11 cellular contexts compared by ENCODE assay signal in the genomic region with DNA sequence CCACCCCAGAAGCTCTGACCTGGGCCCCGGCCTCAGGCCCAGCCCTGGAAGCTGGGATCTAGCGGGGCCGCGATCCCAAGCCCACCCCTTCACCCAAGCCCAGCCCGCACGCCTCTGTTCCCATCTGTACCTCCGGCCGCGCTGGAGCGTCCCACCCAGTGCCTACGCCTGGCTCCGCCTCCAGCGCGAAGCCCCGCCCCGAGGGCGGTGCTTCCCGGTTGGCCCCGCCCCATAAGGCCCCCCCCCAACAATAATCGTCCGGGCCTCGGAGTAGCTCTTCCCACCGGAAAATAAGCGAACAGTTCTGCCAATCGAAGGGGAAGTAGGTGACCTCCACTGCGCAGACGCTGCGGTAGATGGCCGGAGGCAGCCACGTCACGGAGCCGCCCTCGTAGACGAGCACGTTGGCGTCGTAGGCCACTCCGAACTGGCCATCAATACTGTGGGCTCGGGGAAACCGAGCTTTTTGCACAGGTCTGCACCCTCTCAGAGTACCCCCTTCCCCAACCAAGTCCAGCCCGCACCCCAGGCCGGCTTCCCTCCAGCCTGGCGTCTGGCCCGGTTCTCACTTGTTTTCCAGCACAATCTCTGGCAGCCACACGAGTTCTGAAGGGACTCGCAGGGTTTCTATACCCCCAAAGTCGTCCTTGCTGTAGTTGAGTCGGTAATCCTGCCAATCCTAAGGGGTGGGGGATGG. TPM values are rescaled to one million over a fixed set of nuclear protein-coding genes. Genes with fewer than 3 reads are reported as not detected.
DNase-seq lines count a peak whose midpoint lies in the region; ATAC-seq and TF ChIP-seq lines count a peak whose summit lies in the region.
"Had no signal": no experiment of that assay in that cellular context is flagged by ENCODE, and none has a peak within 500 bp of the region (broad histone marks: within the 10 kb centered on the region; RNA-seq: fewer than 3 reads in every experiment).

No MANE protein-coding gene starts in this region.

- intact Hi-C loops in activated CD8-positive, alpha-beta T cell treated with anti-CD3 and anti-CD28 coated beads for 36 hours (cut with micrococcal nuclease), result loop anchor here (10.0 kb wide), 1 partner anchor 163 kb away; no protein-coding TSS in a partner anchor
- intact Hi-C loops in lower lobe of right lung (cut with DNase I), result no loop called here

- H3K27ac ChIP-seq in angular gyrus (ENCODE audit: low read depth, low read length) (peak overlapping the region; percentile 93), lower lobe of right lung (peak overlapping the region; percentile 60), temporal lobe (ENCODE audit: low read depth, low read length) (peak overlapping the region; percentile 73)
- H3K27ac ChIP-seq: cardiac muscle cell had no signal

- peak overlapping the region; percentile 94 for H3K4me3 Mint-ChIP-seq in activated CD8-positive, alpha-beta T cell treated with anti-CD3 and anti-CD28 coated beads for 36 hours
- no peak overlapping the region for H3K4me3 Mint-ChIP-seq in activated CD8-positive, alpha-beta T cell treated with anti-CD3 and anti-CD28 coated beads, Interleukin-2, amount 10 ng/mL, durations not matched to agents 7 days and 5 days

- H3K4me1 ChIP-seq in lower lobe of right lung, result peaks cover 45% of the 10 kb centered on the region

- H3K9me3 Mint-ChIP-seq in activated CD8-positive, alpha-beta T cell treated with anti-CD3 and anti-CD28 coated beads for 36 hours, result no peaks in the 10 kb centered on the region
- no peaks in the 10 kb centered on the region for H3K9me3 Mint-ChIP-seq in activated CD8-positive, alpha-beta T cell treated with anti-CD3 and anti-CD28 coated beads, Interleukin-2, amount 10 ng/mL, durations not matched to agents 7 days and 5 days (ENCODE audit: insufficient read depth)

- H3K36me3 ChIP-seq in lower lobe of right lung, result peaks cover 8% of the 10 kb centered on the region
- H3K36me3 ChIP-seq: cardiac muscle cell had no signal

- ATAC-seq in activated CD8-positive, alpha-beta T cell treated with anti-CD3 and anti-CD28 coated beads for 36 hours, result no peak
- no peak for ATAC-seq in activated CD8-positive, alpha-beta T cell treated with anti-CD3 and anti-CD28 coated beads, Interleukin-2, amount 10 ng/mL, durations not matched to agents 7 days and 5 days
- ATAC-seq in lower lobe of right lung, result peak; percentile 14 to 55

- TF ChIP-seq CTCF in activated CD8-positive, alpha-beta T cell treated with anti-CD3 and anti-CD28 coated beads for 36 hours (IDR thresholded peaks at IDR 0.05), result no peak
- no peak for TF ChIP-seq CTCF in lower lobe of right lung (IDR thresholded peaks at IDR 0.05)

- peak; percentile 20 for DNase-seq in activated CD8-positive, alpha-beta T cell treated with anti-CD3 and anti-CD28 coated beads for 36 hours
- DNase-seq in activated CD8-positive, alpha-beta T cell treated with anti-CD3 and anti-CD28 coated beads, Interleukin-2, amount 10 ng/mL, durations not matched to agents 7 days and 5 days, result no peak
- DNase-seq in lower lobe of right lung (peak; percentile 87), SKM-1 treated with dmso at 0.1 percent for 144 hours (lab: John Stamatoyannopoulos, UW; ENCODE audit: unreplicated experiment) (no peak), NCI-H2107 treated with DMSO at 0.1 percent for 48 hours (lab: John Stamatoyannopoulos, UW; ENCODE audit: unreplicated experiment) (no peak)
- DNase-seq in activated CD4-positive, CD25-positive, alpha-beta regulatory T cell treated with anti-CD3 and anti-CD28 coated beads, Interleukin-2, amount 50 U/mL, for 72 hours, result no peak
- DNase-seq: NCI-H2171 treated with DMSO at 0.1 percent for 48 hours, T1000 had no signal

- no peaks in the 10 kb centered on the region for H3K27me3 Mint-ChIP-seq in activated CD8-positive, alpha-beta T cell treated with anti-CD3 and anti-CD28 coated beads for 36 hours
- peaks cover 10% of the 10 kb centered on the region for H3K27me3 Mint-ChIP-seq in activated CD8-positive, alpha-beta T cell treated with anti-CD3 and anti-CD28 coated beads, Interleukin-2, amount 10 ng/mL, durations not matched to agents 7 days and 5 days (ENCODE audit: low read depth)

- H3K4me3 ChIP-seq in lower lobe of right lung, result peak overlapping the region; percentile 67
- H3K4me3 ChIP-seq: cardiac muscle cell had no signal

- CTCF ChIA-PET in activated CD8-positive, alpha-beta T cell treated with anti-CD3 and anti-CD28 coated beads for 36 hours (lab: Charles Lee), result interaction anchor here (1.2 to 2.4 kb wide), 6 partner anchors 12 to 335 kb away, joined by 3 to 19 read pairs (median 7); a partner anchor contains a TSS
- CTCF ChIA-PET in activated CD8-positive, alpha-beta T cell treated with anti-CD3 and anti-CD28 coated beads, Interleukin-2, amount 10 ng/mL, durations not matched to agents 7 days and 5 days (lab: Charles Lee), result interaction anchor here (0.6 to 2.2 kb wide), 4 partner anchors 8 to 112 kb away, joined by 3 to 10 read pairs (median 8); no protein-coding TSS in a partner anchor

- H3K27ac Mint-ChIP-seq in activated CD8-positive, alpha-beta T cell treated with anti-CD3 and anti-CD28 coated beads for 36 hours, result no peak overlapping the region
- no peak overlapping the region for H3K27ac Mint-ChIP-seq in activated CD8-positive, alpha-beta T cell treated with anti-CD3 and anti-CD28 coated beads, Interleukin-2, amount 10 ng/mL, durations not matched to agents 7 days and 5 days

- no peaks in the 10 kb centered on the region for H3K9me3 ChIP-seq in lower lobe of right lung

- POLR2A ChIA-PET in activated CD8-positive, alpha-beta T cell treated with anti-CD3 and anti-CD28 coated beads for 36 hours (lab: Charles Lee), result interaction anchor here (0.6 to 5.8 kb wide), 8 partner anchors 7 to 201 kb away, joined by 3 to 41 read pairs (median 4); a partner anchor contains a TSS
- POLR2A ChIA-PET in activated CD8-positive, alpha-beta T cell treated with anti-CD3 and anti-CD28 coated beads, Interleukin-2, amount 10 ng/mL, durations not matched to agents 7 days and 5 days (lab: Charles Lee), result interaction anchor here (1.0 kb wide), 1 partner anchor 451 kb away, joined by 3 read pairs; no protein-coding TSS in a partner anchor

- peaks cover 34% of the 10 kb centered on the region for H3K4me1 Mint-ChIP-seq in activated CD8-positive, alpha-beta T cell treated with anti-CD3 and anti-CD28 coated beads for 36 hours (ENCODE audit: low read depth)
- H3K4me1 Mint-ChIP-seq in activated CD8-positive, alpha-beta T cell treated with anti-CD3 and anti-CD28 coated beads, Interleukin-2, amount 10 ng/mL, durations not matched to agents 7 days and 5 days (ENCODE audit: low read depth), result peaks cover 38% of the 10 kb centered on the region

- H3K36me3 Mint-ChIP-seq in activated CD8-positive, alpha-beta T cell treated with anti-CD3 and anti-CD28 coated beads for 36 hours (ENCODE audit: low read depth), result peaks cover 16% of the 10 kb centered on the region
- peaks cover 3% of the 10 kb centered on the region for H3K36me3 Mint-ChIP-seq in activated CD8-positive, alpha-beta T cell treated with anti-CD3 and anti-CD28 coated beads, Interleukin-2, amount 10 ng/mL, durations not matched to agents 7 days and 5 days (ENCODE audit: low read depth)

- peaks cover 10% of the 10 kb centered on the region for H3K27me3 ChIP-seq in lower lobe of right lung (ENCODE audit: low read depth)
- H3K27me3 ChIP-seq: cardiac muscle cell had no signal

RNA-seq across cellular contexts. Expression of a gene that starts 1.1 kb away (rescaled TPM):
- under 1 TPM; 0.45 to 0.78 TPM for total RNA-seq in activated CD8-positive, alpha-beta T cell treated with anti-CD3 and anti-CD28 coated beads for 36 hours
- total RNA-seq in activated CD8-positive, alpha-beta T cell treated with anti-CD3 and anti-CD28 coated beads, Interleukin-2, amount 10 ng/mL, durations not matched to agents 7 days and 5 days, result under 1 TPM; 0.26 to 0.45 TPM
- total RNA-seq in lower lobe of right lung (0.71 TPM), temporal lobe (0.25 TPM)

RNA-seq across cellular contexts. Expression of a gene that starts 2.5 kb away (rescaled TPM):
- total RNA-seq in activated CD8-positive, alpha-beta T cell treated with anti-CD3 and anti-CD28 coated beads for 36 hours, result 1 to 10 TPM; 3.0 to 3.6 TPM
- 1 to 10 TPM in 1 of 2 experiments, under 1 TPM in 1; 0.97 to 1.1 TPM for total RNA-seq in activated CD8-positive, alpha-beta T cell treated with anti-CD3 and anti-CD28 coated beads, Interleukin-2, amount 10 ng/mL, durations not matched to agents 7 days and 5 days
- 2.2 TPM for total RNA-seq in lower lobe of right lung
- 3.7 TPM for total RNA-seq in temporal lobe

RNA-seq across cellular contexts. Expression of a gene that starts 30.3 kb away (rescaled TPM):
- not detected for total RNA-seq in activated CD8-positive, alpha-beta T cell treated with anti-CD3 and anti-CD28 coated beads for 36 hours
- not detected for total RNA-seq in activated CD8-positive, alpha-beta T cell treated with anti-CD3 and anti-CD28 coated beads, Interleukin-2, amount 10 ng/mL, durations not matched to agents 7 days and 5 days
- total RNA-seq in lower lobe of right lung (0.92 TPM), temporal lobe (not detected)
- total RNA-seq: cardiac muscle cell had no signal

RNA-seq across cellular contexts. Expression of a gene that starts 38.0 kb away (rescaled TPM):
- 10 to 100 TPM; 80.8 to 87.0 TPM for total RNA-seq in activated CD8-positive, alpha-beta T cell treated with anti-CD3 and anti-CD28 coated beads for 36 hours
- total RNA-seq in activated CD8-positive, alpha-beta T cell treated with anti-CD3 and anti-CD28 coated beads, Interleukin-2, amount 10 ng/mL, durations not matched to agents 7 days and 5 days, result 10 to 100 TPM; 78.5 to 86.4 TPM
- 59.9 TPM for total RNA-seq in lower lobe of right lung
- 41.8 TPM for total RNA-seq in temporal lobe

RNA-seq across cellular contexts. Expression of a gene that starts 38.3 kb away (rescaled TPM):
- total RNA-seq in activated CD8-positive, alpha-beta T cell treated with anti-CD3 and anti-CD28 coated beads for 36 hours, result 100 to 1,000 TPM; 144 to 152 TPM
- total RNA-seq in activated CD8-positive, alpha-beta T cell treated with anti-CD3 and anti-CD28 coated beads, Interleukin-2, amount 10 ng/mL, durations not matched to agents 7 days and 5 days, result 100 to 1,000 TPM; 239 to 245 TPM
- total RNA-seq in lower lobe of right lung, result 97.5 TPM
- total RNA-seq in temporal lobe, result 12.8 TPM

Comparison
In these comparisons a context has a peak if more than half of its experiments do, and no peak if none do; other contexts are left out.
1. DNase-seq: peak in activated CD8-positive, alpha-beta T cell treated with anti-CD3 and anti-CD28 coated beads for 36 hours (single experiment) and lower lobe of right lung (single experiment); none in activated CD8-positive, alpha-beta T cell treated with anti-CD3 and anti-CD28 coated beads, Interleukin-2, amount 10 ng/mL, durations not matched to agents 7 days and 5 days (single experiment), activated CD4-positive, CD25-positive, alpha-beta regulatory T cell treated with anti-CD3 and anti-CD28 coated beads, Interleukin-2, amount 50 U/mL, for 72 hours (single experiment), SKM-1 treated with dmso at 0.1 percent for 144 hours (single experiment) and NCI-H2107 treated with DMSO at 0.1 percent for 48 hours (single experiment).
2. ATAC-seq: peak in lower lobe of right lung (2 of 2); none in activated CD8-positive, alpha-beta T cell treated with anti-CD3 and anti-CD28 coated beads for 36 hours (single experiment) and activated CD8-positive, alpha-beta T cell treated with anti-CD3 and anti-CD28 coated beads, Interleukin-2, amount 10 ng/mL, durations not matched to agents 7 days and 5 days (single experiment).
3. Peak in every context shown above with its lines, with median percentiles within 50 percentile points of each other: H3K27ac ChIP-seq.